In the genomic region with DNA sequence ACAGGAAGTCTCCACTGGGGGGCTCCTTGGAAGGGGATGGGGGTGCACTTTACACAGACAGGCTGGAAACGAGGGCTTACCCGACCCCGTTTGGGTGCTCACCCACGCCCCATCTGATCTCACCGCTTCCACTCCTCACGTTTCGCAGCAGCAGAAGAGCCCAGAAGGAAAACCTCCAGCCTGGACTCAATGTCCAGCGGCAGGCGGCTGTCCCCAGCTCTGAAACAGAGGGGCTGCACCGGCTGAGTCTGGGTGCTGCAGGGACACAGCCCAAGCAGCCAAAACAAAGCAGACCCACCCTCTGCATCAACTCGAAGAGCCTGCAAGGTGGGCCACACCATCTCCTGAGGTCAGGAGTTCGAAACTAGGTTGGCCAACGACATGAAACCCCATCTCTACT, we compare ENCODE assay signal across 17 cellular contexts. TPM values are rescaled to one million over a fixed set of nuclear protein-coding genes. Genes with fewer than 3 reads are reported as not detected.
DNase-seq lines count a peak whose midpoint lies in the region; ATAC-seq, FAIRE-seq and TF ChIP-seq lines count a peak whose summit lies in the region.
"Had no signal": no experiment of that assay in that cellular context is flagged by ENCODE, and none has a peak within 500 bp of the region (broad histone marks: within the 10 kb centered on the region; RNA-seq: fewer than 3 reads in every experiment).

No MANE protein-coding gene starts in this region.

- ATAC-seq in T-helper 17 cell (no peak), upper lobe of right lung (no peak)

- POLR2A ChIA-PET in MCF 10A (lab: Yijun Ruan, JAX): interaction anchor here (0.7 to 1.1 kb wide), 3 partner anchors 11 to 1117 kb away, joined by 3 to 4 read pairs (median 3); no protein-coding TSS in a partner anchor

- BruUV-seq in MCF 10A (replicated peaks; lab: Mats Ljungman, UMichigan): TSS peak; percentile 1

- no peaks in the 10 kb centered on the region for H3K36me3 ChIP-seq in breast epithelium
- peaks cover 33 to 59% of the 10 kb centered on the region in 2 experiments for H3K36me3 ChIP-seq in keratinocyte (ENCODE audit: control insufficient read depth in 2 of 2, extremely low read depth in 1 of 2, insufficient read depth in 2 of 2, low read length in 2 of 2)
- peaks cover 23% of the 10 kb centered on the region for H3K36me3 ChIP-seq in upper lobe of right lung
- H3K36me3 ChIP-seq in MG63: peaks cover 10% of the 10 kb centered on the region
- H3K36me3 ChIP-seq: HAP-1 had no signal

- H3K27me3 ChIP-seq in breast epithelium (no peaks in the 10 kb centered on the region), keratinocyte (ENCODE audit: control insufficient read depth, extremely low read depth, insufficient read depth, low read length) (no peaks in the 10 kb centered on the region), upper lobe of right lung (no peaks in the 10 kb centered on the region), MG63 (no peaks in the 10 kb centered on the region)

- H3K9me3 Mint-ChIP-seq in MCF 10A (ENCODE audit: unreplicated experiment): no peaks in the 10 kb centered on the region
- H3K9me3 Mint-ChIP-seq: CD4-positive, alpha-beta memory T cell had no signal

- H3K27ac Mint-ChIP-seq in MCF 10A (ENCODE audit: low read depth, unreplicated experiment): peak overlapping the region; percentile 88
- peak overlapping the region; percentile 66 for H3K27ac Mint-ChIP-seq in T-helper 17 cell
- H3K27ac Mint-ChIP-seq: CD4-positive, alpha-beta memory T cell had no signal

- H3K27me3 Mint-ChIP-seq in MCF 10A (ENCODE audit: insufficient read depth, unreplicated experiment) (no peaks in the 10 kb centered on the region), T-helper 17 cell (no peaks in the 10 kb centered on the region)
- H3K27me3 Mint-ChIP-seq: CD4-positive, alpha-beta memory T cell had no signal

- DNase-seq in MCF 10A (ENCODE audit: unreplicated experiment) (no peak), breast epithelium (ENCODE audit: low spot score in 2 of 2) (no peak), T-helper 17 cell (no peak), keratinocyte (ENCODE audit: low read depth, low spot score) (no peak), upper lobe of right lung (peak; percentile 21), MG63 (no peak), OCI-M2 (lab: John Stamatoyannopoulos, UW; ENCODE audit: unreplicated experiment) (no peak), kidney tubule cell (ENCODE audit: low spot score) (no peak)
- DNase-seq: CD4-positive, alpha-beta memory T cell; DND-41; Kasumi-1; NCI-H1930; NCI-H446; NCI-H748 treated with DMSO at 0.1 percent for 48 hours; OCI-M1 had no signal

- H3K79me2 ChIP-seq in keratinocyte (ENCODE audit: control insufficient read depth, insufficient read depth, low read length): peaks cover 63% of the 10 kb centered on the region

- no peaks in the 10 kb centered on the region for H3K9me3 ChIP-seq in breast epithelium
- H3K9me3 ChIP-seq in T-helper 17 cell (ENCODE audit: control insufficient read depth, low read length, poor library complexity, severe bottlenecking): no peaks in the 10 kb centered on the region
- no peaks in the 10 kb centered on the region for H3K9me3 ChIP-seq in keratinocyte (ENCODE audit: control insufficient read depth, low read depth, low read length)
- no peaks in the 10 kb centered on the region for H3K9me3 ChIP-seq in upper lobe of right lung
- H3K9me3 ChIP-seq in MG63: no peaks in the 10 kb centered on the region
- H3K9me3 ChIP-seq: HAP-1 had no signal

- TF ChIP-seq CTCF in MCF 10A (IDR thresholded peaks at IDR 0.05; ENCODE audit: unreplicated experiment) (no peak), breast epithelium (IDR thresholded peaks at IDR 0.05) (no peak), keratinocyte (optimal IDR thresholded peaks at IDR 0.05 in 1 of 3, IDR thresholded peaks at IDR 0.05 in 1 of 3, conservative IDR thresholded peaks at IDR 0.05 in 1 of 3; ENCODE audit: extremely low read depth in 1 of 3, insufficient read depth in 2 of 3, low read length in 3 of 3) (no peak), upper lobe of right lung (IDR thresholded peaks at IDR 0.05) (no peak)

- peaks cover 5% of the 10 kb centered on the region for H3K9me1 ChIP-seq in keratinocyte (ENCODE audit: control insufficient read depth, extremely low read depth, insufficient read depth, low read length)

- CTCF ChIA-PET in MCF 10A (lab: Yijun Ruan, JAX): interaction anchor here (0.7 to 1.3 kb wide), 3 partner anchors 16 to 236 kb away, joined by 3 to 4 read pairs (median 3); no protein-coding TSS in a partner anchor

- H3K4me1 ChIP-seq in breast epithelium: peaks cover 7 to 8% of the 10 kb centered on the region in 2 donors
- peaks cover 59% of the 10 kb centered on the region for H3K4me1 ChIP-seq in keratinocyte (ENCODE audit: control insufficient read depth, extremely low read depth, insufficient read depth, low read length)
- peaks cover 14% of the 10 kb centered on the region for H3K4me1 ChIP-seq in upper lobe of right lung

- peaks cover 43% of the 10 kb centered on the region for H3K36me3 Mint-ChIP-seq in MCF 10A (ENCODE audit: insufficient read depth, unreplicated experiment)
- peaks cover 3% of the 10 kb centered on the region for H3K36me3 Mint-ChIP-seq in T-helper 17 cell (ENCODE audit: low read depth)

- H3K4me3 ChIP-seq in breast epithelium: no peak overlapping the region
- no peak overlapping the region for H3K4me3 ChIP-seq in keratinocyte (ENCODE audit: control insufficient read depth in 2 of 3, extremely low read depth in 1 of 3, insufficient read depth in 2 of 3, low read depth in 1 of 3, low read length in 3 of 3)
- no peak overlapping the region for H3K4me3 ChIP-seq in upper lobe of right lung
- no peak overlapping the region for H3K4me3 ChIP-seq in MG63
- H3K4me3 ChIP-seq: HAP-1 had no signal

- H3K4me1 Mint-ChIP-seq in MCF 10A (ENCODE audit: insufficient read depth, unreplicated experiment) (peaks cover 56% of the 10 kb centered on the region), T-helper 17 cell (peaks cover 16% of the 10 kb centered on the region)

- peak overlapping the region; percentile 65 for H3K9ac ChIP-seq in keratinocyte (ENCODE audit: control insufficient read depth, extremely low read depth, insufficient read depth, low read length)

- FAIRE-seq in keratinocyte (lab: Jason Lieb, UNC): no peak
- FAIRE-seq: G401.6 had no signal

- no peaks in the 10 kb centered on the region for H4K20me1 ChIP-seq in keratinocyte (ENCODE audit: control insufficient read depth, extremely low read depth, insufficient read depth, low read length)

- intact Hi-C loops in MCF 10A (cut with micrococcal nuclease): loop anchor here (5.0 to 10.0 kb wide), 2 partner anchors 548 to 676 kb away; partner anchors contain the start of gene OSGIN1
- intact Hi-C loops in breast epithelium (cut with DNase I; ENCODE audit: low total_unique reads): no loop called here
- intact Hi-C loops in upper lobe of right lung (cut with DNase I): no loop called here

- TF ChIP-seq POLR2A in breast epithelium (IDR thresholded peaks at IDR 0.05): no peak

- H3K4me3 Mint-ChIP-seq in MCF 10A (ENCODE audit: unreplicated experiment): peak overlapping the region; percentile 63
- H3K4me3 Mint-ChIP-seq in T-helper 17 cell: no peak overlapping the region

- H3K4me2 ChIP-seq in keratinocyte (ENCODE audit: control insufficient read depth, extremely low read depth, insufficient read depth, low read depth, low read length): peak overlapping the region; percentile 66

- no peak overlapping the region for H2AFZ ChIP-seq in keratinocyte (ENCODE audit: control insufficient read depth, low read length)

- no peak overlapping the region for H3K27ac ChIP-seq in breast epithelium
- peak overlapping the region; percentile 57 for H3K27ac ChIP-seq in keratinocyte (ENCODE audit: control insufficient read depth, insufficient read depth, low read length)
- H3K27ac ChIP-seq in upper lobe of right lung: no peak overlapping the region

- dilution Hi-C loops in keratinocyte (cut with MboI; ENCODE audit: extremely low pct_ligation_motif_present, low sequenced_read_pairs): no loop called here

RNA-seq across cellular contexts. Expression of gene MEAK7, which starts 3.9 kb away (rescaled TPM):
- total RNA-seq in MCF 10A (2022) (62.3 and 66.8 TPM in 2 replicates), breast epithelium (10 to 100 TPM in 2 of 3 donors, 1 to 10 TPM in 1; 8.8 to 38.1 (median 17.4) TPM), T-helper 17 cell (1 to 10 TPM; 5.7 to 8.9 TPM), upper lobe of right lung (10.8 TPM)
- 70.6 to 81.0 TPM (median 76.3 TPM) in 3 replicates for polyA plus RNA-seq in keratinocyte
- polyA plus RNA-seq in keratinocyte (2011; ENCODE audit: low read depth): 25.0 TPM
- 37.0 and 40.4 TPM in 2 replicates for polyA plus RNA-seq in keratinocyte (2011; cell fraction: cytosol; rRNA removed)
- 88.4 and 98.8 TPM in 2 replicates for polyA plus RNA-seq in keratinocyte (2011; cell fraction: nucleus; rRNA removed)
- polyA plus RNA-seq in keratinocyte (2012; ENCODE audit: low replicate concordance): 21.6 and 65.3 TPM in 2 replicates
- polyA minus RNA-seq in keratinocyte: 93.4 to 102 TPM (median 95.1 TPM) in 3 replicates
- polyA minus RNA-seq in keratinocyte (2011; cell fraction: cytosol; rRNA and poly(A)+ RNA removed): 72.3 TPM
- polyA minus RNA-seq in keratinocyte (2011; cell fraction: nucleus; rRNA and poly(A)+ RNA removed): 70.5 and 110 TPM in 2 replicates
- 12.3 and 15.0 TPM in 2 replicates for total RNA-seq in MG63 (2014; rRNA removed; shearing (Covaris generic); ENCODE audit: low replicate concordance)
